1 cellular context compared by ENCODE assay signal in the genomic region with DNA sequence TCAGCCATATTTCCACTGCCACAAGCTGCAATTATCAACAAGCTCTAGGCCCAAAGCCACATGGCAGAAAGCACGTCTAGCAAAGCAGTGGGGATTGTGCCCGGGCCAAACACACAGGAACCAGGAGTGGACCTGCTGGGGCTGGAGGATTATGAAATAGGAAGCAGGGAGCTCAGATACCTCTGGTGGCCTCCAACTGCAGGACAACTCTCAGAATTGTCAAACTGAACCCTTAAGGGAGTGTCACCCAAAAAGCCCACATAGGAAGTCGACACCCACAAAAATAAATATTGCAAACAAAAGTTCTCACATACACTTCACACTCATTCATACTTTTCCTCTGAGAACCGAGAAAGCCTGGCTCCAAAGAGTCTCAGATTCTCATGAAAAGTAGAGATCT.
TF ChIP-seq lines count a peak whose summit lies in the region.

No MANE protein-coding gene starts in this region.

TF ChIP-seq in HepG2, 621 proteins besides CTCF, POLR2A, EP300 and RAD21:
- no peak for TF ChIP-seq MEF2D (CRISPR knock-in tag; IDR thresholded peaks at IDR 0.05)
- TF ChIP-seq, protein P1, sequence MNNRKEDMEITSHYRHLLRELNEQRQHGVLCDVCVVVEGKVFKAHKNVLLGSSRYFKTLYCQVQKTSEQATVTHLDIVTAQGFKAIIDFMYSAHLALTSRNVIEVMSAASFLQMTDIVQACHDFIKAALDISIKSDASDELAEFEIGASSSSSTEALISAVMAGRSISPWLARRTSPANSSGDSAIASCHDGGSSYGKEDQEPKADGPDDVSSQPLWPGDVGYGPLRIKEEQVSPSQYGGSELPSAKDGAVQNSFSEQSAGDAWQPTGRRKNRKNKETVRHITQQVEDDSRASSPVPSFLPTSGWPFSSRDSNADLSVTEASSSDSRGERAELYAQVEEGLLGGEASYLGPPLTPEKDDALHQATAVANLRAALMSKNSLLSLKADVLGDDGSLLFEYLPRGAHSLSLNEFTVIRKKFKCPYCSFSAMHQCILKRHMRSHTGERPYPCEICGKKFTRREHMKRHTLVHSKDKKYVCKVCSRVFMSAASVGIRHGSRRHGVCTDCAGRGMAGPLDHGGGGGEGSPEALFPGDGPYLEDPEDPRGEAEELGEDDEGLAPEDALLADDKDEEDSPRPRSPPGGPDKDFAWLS (CRISPR knock-in tag; IDR thresholded peaks at IDR 0.05; ENCODE audit: borderline replicate concordance): no peak
- TF ChIP-seq EZH2 (conservative IDR thresholded peaks at IDR 0.05; ENCODE audit: low read depth, low read length): no peak
- no peak for TF ChIP-seq ZNF180 (CRISPR knock-in tag; IDR thresholded peaks at IDR 0.05; ENCODE audit: borderline replicate concordance, low read depth)
- TF ChIP-seq, protein P2, sequence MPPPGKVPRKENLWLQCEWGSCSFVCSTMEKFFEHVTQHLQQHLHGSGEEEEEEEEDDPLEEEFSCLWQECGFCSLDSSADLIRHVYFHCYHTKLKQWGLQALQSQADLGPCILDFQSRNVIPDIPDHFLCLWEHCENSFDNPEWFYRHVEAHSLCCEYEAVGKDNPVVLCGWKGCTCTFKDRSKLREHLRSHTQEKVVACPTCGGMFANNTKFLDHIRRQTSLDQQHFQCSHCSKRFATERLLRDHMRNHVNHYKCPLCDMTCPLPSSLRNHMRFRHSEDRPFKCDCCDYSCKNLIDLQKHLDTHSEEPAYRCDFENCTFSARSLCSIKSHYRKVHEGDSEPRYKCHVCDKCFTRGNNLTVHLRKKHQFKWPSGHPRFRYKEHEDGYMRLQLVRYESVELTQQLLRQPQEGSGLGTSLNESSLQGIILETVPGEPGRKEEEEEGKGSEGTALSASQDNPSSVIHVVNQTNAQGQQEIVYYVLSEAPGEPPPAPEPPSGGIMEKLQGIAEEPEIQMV (CRISPR knock-in tag; IDR thresholded peaks at IDR 0.05; ENCODE audit: low read depth): no peak
- TF ChIP-seq, protein P3, sequence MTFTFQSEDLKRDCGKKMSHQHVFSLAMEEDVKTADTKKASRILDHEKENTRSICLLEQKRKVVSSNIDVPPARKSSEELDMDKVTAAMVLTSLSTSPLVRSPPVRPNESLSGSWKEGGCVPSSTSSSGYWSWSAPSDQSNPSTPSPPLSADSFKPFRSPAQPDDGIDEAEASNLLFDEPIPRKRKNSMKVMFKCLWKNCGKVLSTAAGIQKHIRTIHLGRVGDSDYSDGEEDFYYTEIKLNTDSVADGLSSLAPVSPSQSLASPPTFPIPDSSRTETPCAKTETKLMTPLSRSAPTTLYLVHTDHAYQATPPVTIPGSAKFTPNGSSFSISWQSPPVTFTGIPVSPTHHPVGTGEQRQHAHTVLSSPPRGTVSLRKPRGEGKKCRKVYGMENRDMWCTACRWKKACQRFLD (CRISPR knock-in tag; IDR thresholded peaks at IDR 0.05; ENCODE audit: borderline replicate concordance): no peak
- TF ChIP-seq, protein P4, sequence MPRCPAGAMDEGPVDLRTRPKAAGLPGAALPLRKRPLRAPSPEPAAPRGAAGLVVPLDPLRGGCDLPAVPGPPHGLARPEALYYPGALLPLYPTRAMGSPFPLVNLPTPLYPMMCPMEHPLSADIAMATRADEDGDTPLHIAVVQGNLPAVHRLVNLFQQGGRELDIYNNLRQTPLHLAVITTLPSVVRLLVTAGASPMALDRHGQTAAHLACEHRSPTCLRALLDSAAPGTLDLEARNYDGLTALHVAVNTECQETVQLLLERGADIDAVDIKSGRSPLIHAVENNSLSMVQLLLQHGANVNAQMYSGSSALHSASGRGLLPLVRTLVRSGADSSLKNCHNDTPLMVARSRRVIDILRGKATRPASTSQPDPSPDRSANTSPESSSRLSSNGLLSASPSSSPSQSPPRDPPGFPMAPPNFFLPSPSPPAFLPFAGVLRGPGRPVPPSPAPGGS (CRISPR knock-in tag; IDR thresholded peaks at IDR 0.05): no peak
- no peak for TF ChIP-seq ZNF3 (CRISPR knock-in tag; IDR thresholded peaks at IDR 0.05)
- TF ChIP-seq, protein P5, sequence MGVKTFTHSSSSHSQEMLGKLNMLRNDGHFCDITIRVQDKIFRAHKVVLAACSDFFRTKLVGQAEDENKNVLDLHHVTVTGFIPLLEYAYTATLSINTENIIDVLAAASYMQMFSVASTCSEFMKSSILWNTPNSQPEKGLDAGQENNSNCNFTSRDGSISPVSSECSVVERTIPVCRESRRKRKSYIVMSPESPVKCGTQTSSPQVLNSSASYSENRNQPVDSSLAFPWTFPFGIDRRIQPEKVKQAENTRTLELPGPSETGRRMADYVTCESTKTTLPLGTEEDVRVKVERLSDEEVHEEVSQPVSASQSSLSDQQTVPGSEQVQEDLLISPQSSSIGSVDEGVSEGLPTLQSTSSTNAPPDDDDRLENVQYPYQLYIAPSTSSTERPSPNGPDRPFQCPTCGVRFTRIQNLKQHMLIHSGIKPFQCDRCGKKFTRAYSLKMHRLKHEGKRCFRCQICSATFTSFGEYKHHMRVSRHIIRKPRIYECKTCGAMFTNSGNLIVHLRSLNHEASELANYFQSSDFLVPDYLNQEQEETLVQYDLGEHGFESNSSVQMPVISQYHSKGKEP (CRISPR knock-in tag; IDR thresholded peaks at IDR 0.05): no peak
- TF ChIP-seq, protein P6, sequence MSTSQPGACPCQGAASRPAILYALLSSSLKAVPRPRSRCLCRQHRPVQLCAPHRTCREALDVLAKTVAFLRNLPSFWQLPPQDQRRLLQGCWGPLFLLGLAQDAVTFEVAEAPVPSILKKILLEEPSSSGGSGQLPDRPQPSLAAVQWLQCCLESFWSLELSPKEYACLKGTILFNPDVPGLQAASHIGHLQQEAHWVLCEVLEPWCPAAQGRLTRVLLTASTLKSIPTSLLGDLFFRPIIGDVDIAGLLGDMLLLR (CRISPR knock-in tag; IDR thresholded peaks at IDR 0.05): no peak
- TF ChIP-seq PRMT3 (CRISPR knock-in tag; IDR thresholded peaks at IDR 0.05; ENCODE audit: borderline replicate concordance, low read depth): no peak
- TF ChIP-seq MIER3 (CRISPR knock-in tag; IDR thresholded peaks at IDR 0.05; ENCODE audit: borderline replicate concordance): no peak
- no peak for TF ChIP-seq MIER2 (CRISPR knock-in tag; IDR thresholded peaks at IDR 0.05)
- no peak for TF ChIP-seq ZFP62 (CRISPR knock-in tag; IDR thresholded peaks at IDR 0.05)
- TF ChIP-seq NFIC (IDR thresholded peaks at IDR 0.05; ENCODE audit: low read length): no peak
- no peak for TF ChIP-seq ATAD3A (CRISPR knock-in tag; IDR thresholded peaks at IDR 0.05)
- TF ChIP-seq TOPORS (CRISPR knock-in tag; IDR thresholded peaks at IDR 0.05): no peak
- TF ChIP-seq, protein P7, sequence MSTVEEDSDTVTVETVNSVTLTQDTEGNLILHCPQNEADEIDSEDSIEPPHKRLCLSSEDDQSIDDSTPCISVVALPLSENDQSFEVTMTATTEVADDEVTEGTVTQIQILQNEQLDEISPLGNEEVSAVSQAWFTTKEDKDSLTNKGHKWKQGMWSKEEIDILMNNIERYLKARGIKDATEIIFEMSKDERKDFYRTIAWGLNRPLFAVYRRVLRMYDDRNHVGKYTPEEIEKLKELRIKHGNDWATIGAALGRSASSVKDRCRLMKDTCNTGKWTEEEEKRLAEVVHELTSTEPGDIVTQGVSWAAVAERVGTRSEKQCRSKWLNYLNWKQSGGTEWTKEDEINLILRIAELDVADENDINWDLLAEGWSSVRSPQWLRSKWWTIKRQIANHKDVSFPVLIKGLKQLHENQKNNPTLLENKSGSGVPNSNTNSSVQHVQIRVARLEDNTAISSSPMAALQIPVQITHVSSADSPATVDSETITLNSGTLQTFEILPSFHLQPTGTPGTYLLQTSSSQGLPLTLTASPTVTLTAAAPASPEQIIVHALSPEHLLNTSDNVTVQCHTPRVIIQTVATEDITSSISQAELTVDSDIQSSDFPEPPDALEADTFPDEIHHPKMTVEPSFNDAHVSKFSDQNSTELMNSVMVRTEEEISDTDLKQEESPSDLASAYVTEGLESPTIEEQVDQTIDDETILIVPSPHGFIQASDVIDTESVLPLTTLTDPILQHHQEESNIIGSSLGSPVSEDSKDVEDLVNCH (CRISPR knock-in tag; IDR thresholded peaks at IDR 0.05): no peak
- TF ChIP-seq MED8 (CRISPR knock-in tag; IDR thresholded peaks at IDR 0.05; ENCODE audit: insufficient replicate concordance): no peak
- TF ChIP-seq KLF15 (CRISPR knock-in tag; IDR thresholded peaks at IDR 0.05; ENCODE audit: borderline replicate concordance): no peak
